ENCODE assay signal across 8 cellular contexts in genomic region chr5:122091942-122092600, GRCh38. TPM values are rescaled to one million over a fixed set of nuclear protein-coding genes. Genes with fewer than 3 reads are reported as not detected.
DNase-seq lines count a peak whose midpoint lies in the region; TF ChIP-seq lines count a peak whose summit lies in the region.

No MANE protein-coding gene starts in this region.

- peak overlapping the region; percentile 74 for H3K4me2 ChIP-seq in GM23248 (ENCODE audit: unreplicated experiment)

- in situ Hi-C loops in GM23248 (cut with MboI), result no loop called here

- no peaks in the 10 kb centered on the region for H3K36me3 ChIP-seq in GM23248 (ENCODE audit: low read depth)
- no peaks in the 10 kb centered on the region for H3K36me3 ChIP-seq in ovary

- WGBS in GM23248 (ENCODE audit: low coverage in 1 of 2, low lambda C conversion rate in 2 of 2, missing lambda C conversion rate in 2 of 2), 2 experiments, result 37% methylated on average over 9 of the region's 9 CpGs
- 52 to 56% (median 55%) methylated on average over 9 of the region's 9 CpGs for WGBS in ovary, 3 donors

- H3K9me3 ChIP-seq in GM23248 (ENCODE audit: low read depth) (no peaks in the 10 kb centered on the region), ovary (no peaks in the 10 kb centered on the region)

- no peaks in the 10 kb centered on the region for H3K9me2 ChIP-seq in GM23248 (ENCODE audit: insufficient read depth)

- DNase-seq in A172 (ENCODE audit: low spot score) (peak; percentile 68), GM23248 (peak; percentile 81), SW480 (ENCODE audit: low spot score) (peak; percentile 11), iris pigment epithelial cell (ENCODE audit: low read depth) (peak; percentile 70), ovary (no peak), head of caudate nucleus (no peak)
- no peak for DNase-seq in activated naive CD4-positive, alpha-beta T cell (lab: John Stamatoyannopoulos, UW)
- no peak for DNase-seq in stimulated activated CD4-positive, alpha-beta T cell treated with anti-CD3 and anti-CD28 coated beads, Interleukin-15, amount 100 ng/mL, for 24 hours

- H3K27me3 ChIP-seq in GM23248 (replicated peaks; ENCODE audit: insufficient read depth) (no peaks in the 10 kb centered on the region), ovary (no peaks in the 10 kb centered on the region)

- H3K27ac ChIP-seq in GM23248 (peak overlapping the region; percentile 86), ovary (no peak overlapping the region)

- no peak for TF ChIP-seq CTCF in ovary (IDR thresholded peaks at IDR 0.05)

- no peaks in the 10 kb centered on the region for H3K79me2 ChIP-seq in GM23248 (ENCODE audit: insufficient read depth)

- H3K9ac ChIP-seq in GM23248, result peak overlapping the region; percentile 62

- H3K4me1 ChIP-seq in GM23248 (ENCODE audit: insufficient read depth), result peaks cover 71% of the 10 kb centered on the region
- H3K4me1 ChIP-seq in ovary (ENCODE audit: insufficient read depth), result no peaks in the 10 kb centered on the region

- intact Hi-C loops in ovary (cut with DNase I), result loop anchor here in 1 of 4 donors (10.0 kb wide), 1 partner anchor 323 kb away; no protein-coding TSS in a partner anchor
- intact Hi-C loops in head of caudate nucleus (cut with DNase I), result no loop called here

- peaks cover 65% of the 10 kb centered on the region for H3F3A ChIP-seq in GM23248 (ENCODE audit: insufficient read depth)

- H4K20me1 ChIP-seq in GM23248 (ENCODE audit: insufficient read depth), result no peaks in the 10 kb centered on the region

- TF ChIP-seq EP300 in ovary (IDR thresholded peaks at IDR 0.05), result no peak

- no peak for TF ChIP-seq POLR2A in ovary (IDR thresholded peaks at IDR 0.05)

- H3K4me3 ChIP-seq in GM23248 (peak overlapping the region; percentile 59), ovary (no peak overlapping the region)

- H2AFZ ChIP-seq in GM23248, result peak overlapping the region; percentile 31; the same call in 1 of the 2 replicates

RNA-seq across cellular contexts. Expression of gene LOX, which starts 14.0 kb away (rescaled TPM):
- 22.2 and 27.2 TPM in 2 replicates for total RNA-seq in A172 (2014; rRNA removed; shearing (Covaris generic))
- 418 and 440 TPM in 2 replicates for total RNA-seq in GM23248 (2014; rRNA removed; shearing (Covaris generic))
- 1,207 and 1,226 TPM in 2 replicates for polyA plus RNA-seq in GM23248 (2016; fragmentation: Nextera tagmentation; extraction: Ambion mirVana)
- total RNA-seq in ovary, result 10 to 100 TPM in 3 of 7 donors, 1 to 10 TPM in 4; 6.9 to 16.7 (median 9.4) TPM
- 10 to 100 TPM; 12.4 to 23.5 TPM for polyA plus RNA-seq in ovary

RNA-seq across cellular contexts. Expression of gene ZNF474, which starts 37.3 kb away (rescaled TPM):
- not detected in 2 replicates for total RNA-seq in A172 (2014; rRNA removed; shearing (Covaris generic))
- 0.43 TPM in 1 of 2 replicates, not detected in the other for total RNA-seq in GM23248 (2014; rRNA removed; shearing (Covaris generic))
- polyA plus RNA-seq in GM23248 (2016; fragmentation: Nextera tagmentation; extraction: Ambion mirVana), result 0.21 and 0.23 TPM in 2 replicates
- 1 to 10 TPM in 1 of 7 donors, under 1 TPM in 5, not detected in 1; 0.12 to 5.7 (median 0.61) TPM for total RNA-seq in ovary
- polyA plus RNA-seq in ovary, result under 1 TPM; 0.13 to 0.18 TPM

Comparison
In these comparisons a context has a peak if more than half of its experiments do, and no peak if none do; other contexts are left out.
1. DNase-seq: peak in A172 (single experiment), GM23248 (single experiment), SW480 (single experiment) and iris pigment epithelial cell (single experiment); none in activated naive CD4-positive, alpha-beta T cell (0 of 4), stimulated activated CD4-positive, alpha-beta T cell treated with anti-CD3 and anti-CD28 coated beads, Interleukin-15, amount 100 ng/mL, for 24 hours (single experiment), ovary (0 of 5) and head of caudate nucleus (0 of 42).
2. RNA of gene LOX, which starts 14.0 kb away (total RNA-seq): 418 to 440 TPM in GM23248; 22.2 to 27.2 TPM in A172 and 6.9 to 16.7 TPM in ovary; every median in the first group is over 10 times any median in the second.